Comparison of ENCODE assay signal across 2 cellular contexts in the genomic region with DNA sequence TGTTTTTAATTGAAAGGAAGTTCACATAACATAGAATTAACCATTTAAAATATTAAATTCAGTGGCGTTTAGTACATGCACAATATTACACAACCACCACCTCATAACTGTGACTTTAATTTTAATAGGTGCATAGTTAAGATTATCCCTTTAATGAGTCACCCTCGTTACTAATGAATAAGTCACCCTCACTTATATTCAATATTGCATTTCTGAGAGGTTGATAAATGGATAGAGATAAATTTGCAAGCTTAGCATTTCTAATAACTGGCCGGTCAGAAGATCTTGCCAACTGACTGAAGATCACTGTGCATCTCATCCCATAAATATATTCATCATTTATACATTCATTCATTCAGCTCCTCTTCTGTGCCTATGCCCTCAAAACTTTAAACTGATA.
A peak's percentile ranks its signal among the peaks of the same experiment; 100 is the strongest.
TF ChIP-seq lines count a peak whose summit lies in the region.

No MANE protein-coding gene starts in this region.

TF ChIP-seq in IMR-90, 13 proteins besides CTCF, POLR2A, EP300 and RAD21:
- TF ChIP-seq, protein P1, sequence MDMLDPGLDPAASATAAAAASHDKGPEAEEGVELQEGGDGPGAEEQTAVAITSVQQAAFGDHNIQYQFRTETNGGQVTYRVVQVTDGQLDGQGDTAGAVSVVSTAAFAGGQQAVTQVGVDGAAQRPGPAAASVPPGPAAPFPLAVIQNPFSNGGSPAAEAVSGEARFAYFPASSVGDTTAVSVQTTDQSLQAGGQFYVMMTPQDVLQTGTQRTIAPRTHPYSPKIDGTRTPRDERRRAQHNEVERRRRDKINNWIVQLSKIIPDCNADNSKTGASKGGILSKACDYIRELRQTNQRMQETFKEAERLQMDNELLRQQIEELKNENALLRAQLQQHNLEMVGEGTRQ (IDR thresholded peaks at IDR 0.05; ENCODE audit: low read depth, low read length) = no peak
- peak; percentile 87 for TF ChIP-seq MAFK (IDR thresholded peaks at IDR 0.05; ENCODE audit: low read depth, low read length)

TF ChIP-seq in neural cell, 6 proteins besides CTCF, POLR2A, EP300 and RAD21 (continued from another document):
- TF ChIP-seq, protein P2, sequence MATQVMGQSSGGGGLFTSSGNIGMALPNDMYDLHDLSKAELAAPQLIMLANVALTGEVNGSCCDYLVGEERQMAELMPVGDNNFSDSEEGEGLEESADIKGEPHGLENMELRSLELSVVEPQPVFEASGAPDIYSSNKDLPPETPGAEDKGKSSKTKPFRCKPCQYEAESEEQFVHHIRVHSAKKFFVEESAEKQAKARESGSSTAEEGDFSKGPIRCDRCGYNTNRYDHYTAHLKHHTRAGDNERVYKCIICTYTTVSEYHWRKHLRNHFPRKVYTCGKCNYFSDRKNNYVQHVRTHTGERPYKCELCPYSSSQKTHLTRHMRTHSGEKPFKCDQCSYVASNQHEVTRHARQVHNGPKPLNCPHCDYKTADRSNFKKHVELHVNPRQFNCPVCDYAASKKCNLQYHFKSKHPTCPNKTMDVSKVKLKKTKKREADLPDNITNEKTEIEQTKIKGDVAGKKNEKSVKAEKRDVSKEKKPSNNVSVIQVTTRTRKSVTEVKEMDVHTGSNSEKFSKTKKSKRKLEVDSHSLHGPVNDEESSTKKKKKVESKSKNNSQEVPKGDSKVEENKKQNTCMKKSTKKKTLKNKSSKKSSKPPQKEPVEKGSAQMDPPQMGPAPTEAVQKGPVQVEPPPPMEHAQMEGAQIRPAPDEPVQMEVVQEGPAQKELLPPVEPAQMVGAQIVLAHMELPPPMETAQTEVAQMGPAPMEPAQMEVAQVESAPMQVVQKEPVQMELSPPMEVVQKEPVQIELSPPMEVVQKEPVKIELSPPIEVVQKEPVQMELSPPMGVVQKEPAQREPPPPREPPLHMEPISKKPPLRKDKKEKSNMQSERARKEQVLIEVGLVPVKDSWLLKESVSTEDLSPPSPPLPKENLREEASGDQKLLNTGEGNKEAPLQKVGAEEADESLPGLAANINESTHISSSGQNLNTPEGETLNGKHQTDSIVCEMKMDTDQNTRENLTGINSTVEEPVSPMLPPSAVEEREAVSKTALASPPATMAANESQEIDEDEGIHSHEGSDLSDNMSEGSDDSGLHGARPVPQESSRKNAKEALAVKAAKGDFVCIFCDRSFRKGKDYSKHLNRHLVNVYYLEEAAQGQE (IDR thresholded peaks at IDR 0.05; ENCODE audit: borderline replicate concordance) = no peak
- TF ChIP-seq MXI1 (conservative IDR thresholded peaks at IDR 0.05; ENCODE audit: poor library complexity, severe bottlenecking) (no peak), SMC3 (conservative IDR thresholded peaks at IDR 0.05; ENCODE audit: poor library complexity) (no peak)
